In genomic region chr20:1861347-1861987, GRCh38 we compare ENCODE assay signal across 3 cellular contexts.
TF ChIP-seq lines count a peak whose summit lies in the region.

No MANE protein-coding gene starts in this region.

TF ChIP-seq in IMR-90, 13 proteins besides CTCF, POLR2A, EP300 and RAD21:
- no peak for TF ChIP-seq MAZ (IDR thresholded peaks at IDR 0.05; ENCODE audit: borderline replicate concordance, low read depth, low read length)
- no peak for TF ChIP-seq NFE2L2 (IDR thresholded peaks at IDR 0.05; ENCODE audit: low read depth, low read length)
- TF ChIP-seq BHLHE40 (IDR thresholded peaks at IDR 0.05; ENCODE audit: low read depth, low read length) = no peak
- TF ChIP-seq MXI1 (IDR thresholded peaks at IDR 0.05; ENCODE audit: borderline replicate concordance, low read depth, low read length) = no peak
- no peak for TF ChIP-seq RFX5 (IDR thresholded peaks at IDR 0.05; ENCODE audit: low read depth, low read length)
- no peak for TF ChIP-seq ELK1 (IDR thresholded peaks at IDR 0.05; ENCODE audit: borderline replicate concordance, low read depth, low read length)
- no peak for TF ChIP-seq FOS (IDR thresholded peaks at IDR 0.05; ENCODE audit: low read depth, low read length)
- TF ChIP-seq RCOR1 (IDR thresholded peaks at IDR 0.05; ENCODE audit: insufficient replicate concordance, low read length) = no peak

TF ChIP-seq in HepG2, 621 proteins besides CTCF, POLR2A, EP300 and RAD21:
- TF ChIP-seq ZNF883 (CRISPR knock-in tag; IDR thresholded peaks at IDR 0.05; ENCODE audit: not compliant biosample characterization) (no peak), RFXAP (CRISPR knock-in tag; IDR thresholded peaks at IDR 0.05; ENCODE audit: borderline replicate concordance) (no peak), ZFYVE20 (CRISPR knock-in tag; IDR thresholded peaks at IDR 0.05; ENCODE audit: borderline replicate concordance, low read depth) (no peak), PPARG (CRISPR knock-in tag; conservative IDR thresholded peaks at IDR 0.05) (no peak), CCDC6 (CRISPR knock-in tag; IDR thresholded peaks at IDR 0.05) (no peak), RERE (CRISPR knock-in tag; IDR thresholded peaks at IDR 0.05; ENCODE audit: low read depth) (no peak), ZFP36L2 (CRISPR knock-in tag; IDR thresholded peaks at IDR 0.05) (no peak), DMTF1 (CRISPR knock-in tag; IDR thresholded peaks at IDR 0.05) (no peak), RELA (CRISPR knock-in tag; IDR thresholded peaks at IDR 0.05) (no peak), MTERF4 (CRISPR knock-in tag; IDR thresholded peaks at IDR 0.05) (no peak), NKX3-1 (CRISPR knock-in tag; IDR thresholded peaks at IDR 0.05) (no peak), ATM (IDR thresholded peaks at IDR 0.05; ENCODE audit: borderline replicate concordance) (no peak), CCAR2 (optimal IDR thresholded peaks at IDR 0.05; ENCODE audit: low read depth, low read length) (no peak), ZFP1 (CRISPR knock-in tag; IDR thresholded peaks at IDR 0.05) (no peak), ZSCAN29 (CRISPR knock-in tag; conservative IDR thresholded peaks at IDR 0.05) (no peak)

TF ChIP-seq in GM12891, 5 proteins besides CTCF, POLR2A, EP300 and RAD21:
- no peak for TF ChIP-seq SPI1 (IDR thresholded peaks at IDR 0.05; ENCODE audit: low read depth, low read length)
- TF ChIP-seq POLR2AphosphoS5 (IDR thresholded peaks at IDR 0.05; ENCODE audit: low read depth, low read length) = no peak
- no peak for TF ChIP-seq PAX5 (IDR thresholded peaks at IDR 0.05; ENCODE audit: insufficient read depth, low read length, severe bottlenecking)
- TF ChIP-seq TAF1 (IDR thresholded peaks at IDR 0.05; ENCODE audit: low read depth, low read length) = no peak
- no peak for TF ChIP-seq POU2F2 (IDR thresholded peaks at IDR 0.05; ENCODE audit: low read depth, low read length)
